Comparison of ENCODE assay signal across 1 cellular context in the genomic region with DNA sequence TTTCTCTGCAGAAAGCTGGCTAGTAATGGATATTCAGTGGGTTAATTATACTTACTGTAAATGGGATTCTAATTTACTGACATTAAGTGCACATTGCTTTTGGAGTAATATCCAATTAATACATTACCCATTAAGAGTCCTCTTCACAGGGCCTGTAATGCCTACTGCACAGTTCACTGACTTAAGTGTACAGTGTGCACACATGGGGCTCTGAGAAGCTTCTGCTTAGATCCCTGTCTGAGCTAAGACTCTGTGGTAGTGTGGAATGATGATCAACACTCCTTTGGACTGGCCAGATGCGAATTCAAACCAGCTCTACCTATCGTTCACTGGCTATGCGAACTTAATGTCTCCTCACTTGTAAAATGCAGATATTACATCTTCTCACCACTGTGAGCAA.
TF ChIP-seq lines count a peak whose summit lies in the region.

No MANE protein-coding gene starts in this region.

TF ChIP-seq in SK-N-SH treated with all-trans-retinoic acid at 6 μM for 48 hours, 23 proteins besides CTCF, POLR2A, EP300 and RAD21 (continued from another document):
- TF ChIP-seq, protein P1, sequence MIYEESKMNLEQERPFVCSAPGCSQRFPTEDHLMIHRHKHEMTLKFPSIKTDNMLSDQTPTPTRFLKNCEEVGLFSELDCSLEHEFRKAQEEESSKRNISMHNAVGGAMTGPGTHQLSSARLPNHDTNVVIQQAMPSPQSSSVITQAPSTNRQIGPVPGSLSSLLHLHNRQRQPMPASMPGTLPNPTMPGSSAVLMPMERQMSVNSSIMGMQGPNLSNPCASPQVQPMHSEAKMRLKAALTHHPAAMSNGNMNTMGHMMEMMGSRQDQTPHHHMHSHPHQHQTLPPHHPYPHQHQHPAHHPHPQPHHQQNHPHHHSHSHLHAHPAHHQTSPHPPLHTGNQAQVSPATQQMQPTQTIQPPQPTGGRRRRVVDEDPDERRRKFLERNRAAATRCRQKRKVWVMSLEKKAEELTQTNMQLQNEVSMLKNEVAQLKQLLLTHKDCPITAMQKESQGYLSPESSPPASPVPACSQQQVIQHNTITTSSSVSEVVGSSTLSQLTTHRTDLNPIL (CRISPR knock-in tag; IDR thresholded peaks at IDR 0.05; ENCODE audit: low read depth) = no peak
- TF ChIP-seq ISL1 (CRISPR knock-in tag; IDR thresholded peaks at IDR 0.05) (no peak), ZNF8 (CRISPR knock-in tag; IDR thresholded peaks at IDR 0.05) (no peak), ZNF565 (CRISPR knock-in tag; conservative IDR thresholded peaks at IDR 0.05; ENCODE audit: low read depth) (no peak), ZNF70 (CRISPR knock-in tag; IDR thresholded peaks at IDR 0.05) (no peak), PPARA (CRISPR knock-in tag; IDR thresholded peaks at IDR 0.05; ENCODE audit: borderline replicate concordance) (no peak)
